Comparison of ENCODE assay signal across 34 cellular contexts in genomic region chr1:70919924-70920323, GRCh38.
"Had no signal": no experiment of that assay in that cellular context is flagged by ENCODE, and none has a peak within 500 bp of the region (broad histone marks: within the 10 kb centered on the region; RNA-seq: fewer than 3 reads in every experiment).

No MANE protein-coding gene starts in this region.

- H3K27me3 ChIP-seq: MG63 had no signal

- DNase-seq: Karpas-422, Kasumi-1, MG63, MM.1S, MV-4-11, NCI-H1048, NCI-H1092, NCI-H1092 treated with DMSO at 0.1 percent for 48 hours, NCI-H1105, NCI-H1105 treated with DMSO at 0.1 percent for 48 hours, NCI-H1417, NCI-H1417 treated with DMSO at 0.1 percent for 48 hours, NCI-H1436, NCI-H1436 treated with DMSO at 0.1 percent for 48 hours, NCI-H146, NCI-H1694, NCI-H1694 treated with DMSO at 0.1 percent for 48 hours, NCI-H187, NCI-H187 treated with DMSO at 0.1 percent for 48 hours, NCI-H1930, NCI-H2029, NCI-H2029 treated with DMSO at 0.1 percent for 48 hours, NCI-H2081, NCI-H2081 treated with DMSO at 0.1 percent for 48 hours, NCI-H2107, NCI-H2171, NCI-H2171 treated with DMSO at 0.1 percent for 48 hours, NCI-H2227 treated with DMSO at 0.1 percent for 48 hours, NCI-H226, NCI-H345, NCI-H446, NCI-H446 treated with DMSO at 0.1 percent for 48 hours, NCI-H510A, NCI-H510A treated with DMSO at 0.1 percent for 48 hours had no signal

- H3K36me3 ChIP-seq: MG63 had no signal

- H3K4me3 ChIP-seq: MG63 had no signal
